ENCODE assay signal across 1 cellular context in the genomic region with DNA sequence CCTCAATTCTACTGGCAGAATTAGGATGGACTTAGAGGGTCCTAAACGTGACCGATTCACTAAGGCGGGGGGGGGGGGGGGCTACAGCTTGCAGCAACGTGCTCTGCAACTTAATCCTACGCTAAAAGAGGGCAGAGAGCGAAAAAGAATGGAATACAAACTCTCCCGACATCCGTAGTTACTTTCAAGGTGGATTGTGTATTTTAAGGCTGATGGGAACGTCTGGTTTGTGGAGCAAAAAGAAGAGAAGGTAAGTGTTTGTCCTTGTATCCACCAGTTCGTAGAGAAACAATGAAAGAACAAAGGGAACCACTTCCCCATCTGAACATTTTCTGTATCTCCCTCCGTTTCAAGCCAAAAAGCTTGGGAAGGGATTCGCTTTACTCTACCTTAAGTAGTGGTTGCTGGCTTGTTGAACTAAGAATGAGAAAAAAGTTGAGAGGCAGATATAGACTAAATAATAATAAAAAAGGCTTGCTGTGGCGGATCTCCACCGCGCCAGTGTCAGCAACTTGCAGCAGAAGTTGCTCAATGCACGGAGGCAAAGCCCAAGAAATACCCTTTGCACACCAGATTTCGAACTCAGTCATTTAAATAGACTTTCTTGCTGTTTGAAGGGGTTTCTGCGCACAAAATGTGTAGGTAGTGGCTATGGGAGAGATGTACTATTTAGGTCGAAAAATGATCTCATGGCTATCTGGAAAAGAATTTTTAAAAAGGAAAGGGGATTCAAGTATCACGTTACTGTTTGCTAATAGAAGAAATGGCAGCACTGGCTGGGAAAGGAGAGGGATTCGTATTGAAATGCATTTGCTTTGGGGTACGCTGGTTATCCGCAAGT.
A peak's percentile ranks its signal among the peaks of the same experiment; 100 is the strongest.
TF ChIP-seq lines count a peak whose summit lies in the region.

No MANE protein-coding gene starts in this region.

TF ChIP-seq in HepG2, 621 proteins besides CTCF, POLR2A, EP300 and RAD21 (continued from another document):
- TF ChIP-seq MIER3 (CRISPR knock-in tag; IDR thresholded peaks at IDR 0.05; ENCODE audit: borderline replicate concordance), result peak; percentile 13; the same call in 1 of the 2 replicates
- TF ChIP-seq HNRNPLL (IDR thresholded peaks at IDR 0.05; ENCODE audit: low read depth, low read length, poor library complexity, severe bottlenecking), result no peak
- no peak for TF ChIP-seq HDAC1 (CRISPR knock-in tag; IDR thresholded peaks at IDR 0.05)
- TF ChIP-seq HNF4G (IDR thresholded peaks at IDR 0.05; ENCODE audit: borderline replicate concordance, low read depth, low read length), result 0 out of 2 replicates have a peak, but pooled peaks have one; percentile 31
- no peak for TF ChIP-seq HNF4G (CRISPR knock-in tag; IDR thresholded peaks at IDR 0.05; ENCODE audit: borderline replicate concordance, low read depth)
- TF ChIP-seq NRL (CRISPR knock-in tag; IDR thresholded peaks at IDR 0.05; ENCODE audit: borderline replicate concordance), result no peak
- TF ChIP-seq ZNF34 (CRISPR knock-in tag; IDR thresholded peaks at IDR 0.05; ENCODE audit: borderline replicate concordance), result no peak
- TF ChIP-seq SNRNP70 (IDR thresholded peaks at IDR 0.05; ENCODE audit: low read depth, low read length), result no peak
- TF ChIP-seq HHEX (CRISPR knock-in tag; IDR thresholded peaks at IDR 0.05), result no peak
- no peak for TF ChIP-seq CENPX (CRISPR knock-in tag; IDR thresholded peaks at IDR 0.05)
- TF ChIP-seq ATRX (CRISPR knock-in tag; IDR thresholded peaks at IDR 0.05; ENCODE audit: borderline replicate concordance), result no peak
- no peak for TF ChIP-seq CHD2 (IDR thresholded peaks at IDR 0.05; ENCODE audit: low read depth, low read length)
- no peak for TF ChIP-seq ZNF546 (CRISPR knock-in tag; conservative IDR thresholded peaks at IDR 0.05)
- 0 out of 2 replicates have a peak, but pooled peaks have one; percentile 48 for TF ChIP-seq ZNF232 (CRISPR knock-in tag; IDR thresholded peaks at IDR 0.05; ENCODE audit: borderline replicate concordance)
- TF ChIP-seq TSC22D2 (CRISPR knock-in tag; IDR thresholded peaks at IDR 0.05; ENCODE audit: borderline replicate concordance), result no peak
- TF ChIP-seq ZNF383 (CRISPR knock-in tag; IDR thresholded peaks at IDR 0.05; ENCODE audit: borderline replicate concordance), result no peak
- TF ChIP-seq ZNF44 (CRISPR knock-in tag; IDR thresholded peaks at IDR 0.05), result no peak
- TF ChIP-seq, protein P1, sequence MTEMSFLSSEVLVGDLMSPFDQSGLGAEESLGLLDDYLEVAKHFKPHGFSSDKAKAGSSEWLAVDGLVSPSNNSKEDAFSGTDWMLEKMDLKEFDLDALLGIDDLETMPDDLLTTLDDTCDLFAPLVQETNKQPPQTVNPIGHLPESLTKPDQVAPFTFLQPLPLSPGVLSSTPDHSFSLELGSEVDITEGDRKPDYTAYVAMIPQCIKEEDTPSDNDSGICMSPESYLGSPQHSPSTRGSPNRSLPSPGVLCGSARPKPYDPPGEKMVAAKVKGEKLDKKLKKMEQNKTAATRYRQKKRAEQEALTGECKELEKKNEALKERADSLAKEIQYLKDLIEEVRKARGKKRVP (CRISPR knock-in tag; IDR thresholded peaks at IDR 0.05), result peak in 1 of 2 experiments; percentile 48; a peak in 2 of 4 replicates
- TF ChIP-seq, protein P2, sequence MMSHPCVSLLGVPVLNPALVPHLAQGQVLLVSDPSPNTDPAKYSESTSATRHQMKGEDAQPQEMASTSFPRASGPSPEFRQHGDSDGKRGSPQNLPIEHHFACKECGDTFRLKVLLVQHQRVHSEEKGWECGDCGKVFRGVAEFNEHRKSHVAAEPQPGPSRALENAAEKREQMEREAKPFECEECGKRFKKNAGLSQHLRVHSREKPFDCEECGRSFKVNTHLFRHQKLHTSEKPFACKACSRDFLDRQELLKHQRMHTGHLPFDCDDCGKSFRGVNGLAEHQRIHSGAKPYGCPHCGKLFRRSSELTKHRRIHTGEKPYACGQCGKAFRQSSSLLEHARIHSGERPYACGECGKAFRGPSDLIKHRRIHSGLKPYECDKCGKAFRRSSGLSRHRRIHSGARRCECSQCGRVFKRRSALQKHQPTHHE (CRISPR knock-in tag; IDR thresholded peaks at IDR 0.05; ENCODE audit: borderline replicate concordance), result no peak; the same call in 1 of the 2 replicates
- no peak for TF ChIP-seq ADNP (CRISPR knock-in tag; IDR thresholded peaks at IDR 0.05)
- no peak for TF ChIP-seq ZNF572 (CRISPR knock-in tag; IDR thresholded peaks at IDR 0.05)
- peak; percentile 30 for TF ChIP-seq YY1 (IDR thresholded peaks at IDR 0.05; ENCODE audit: insufficient read depth, insufficient replicate concordance, low read depth, low read length)
- TF ChIP-seq POLR2G (IDR thresholded peaks at IDR 0.05; ENCODE audit: low read depth, low read length), result 0 out of 2 replicates have a peak, but pooled peaks have one; percentile 63
- TF ChIP-seq ZNF75D (CRISPR knock-in tag; IDR thresholded peaks at IDR 0.05; ENCODE audit: borderline replicate concordance), result no peak
- TF ChIP-seq, protein P3, sequence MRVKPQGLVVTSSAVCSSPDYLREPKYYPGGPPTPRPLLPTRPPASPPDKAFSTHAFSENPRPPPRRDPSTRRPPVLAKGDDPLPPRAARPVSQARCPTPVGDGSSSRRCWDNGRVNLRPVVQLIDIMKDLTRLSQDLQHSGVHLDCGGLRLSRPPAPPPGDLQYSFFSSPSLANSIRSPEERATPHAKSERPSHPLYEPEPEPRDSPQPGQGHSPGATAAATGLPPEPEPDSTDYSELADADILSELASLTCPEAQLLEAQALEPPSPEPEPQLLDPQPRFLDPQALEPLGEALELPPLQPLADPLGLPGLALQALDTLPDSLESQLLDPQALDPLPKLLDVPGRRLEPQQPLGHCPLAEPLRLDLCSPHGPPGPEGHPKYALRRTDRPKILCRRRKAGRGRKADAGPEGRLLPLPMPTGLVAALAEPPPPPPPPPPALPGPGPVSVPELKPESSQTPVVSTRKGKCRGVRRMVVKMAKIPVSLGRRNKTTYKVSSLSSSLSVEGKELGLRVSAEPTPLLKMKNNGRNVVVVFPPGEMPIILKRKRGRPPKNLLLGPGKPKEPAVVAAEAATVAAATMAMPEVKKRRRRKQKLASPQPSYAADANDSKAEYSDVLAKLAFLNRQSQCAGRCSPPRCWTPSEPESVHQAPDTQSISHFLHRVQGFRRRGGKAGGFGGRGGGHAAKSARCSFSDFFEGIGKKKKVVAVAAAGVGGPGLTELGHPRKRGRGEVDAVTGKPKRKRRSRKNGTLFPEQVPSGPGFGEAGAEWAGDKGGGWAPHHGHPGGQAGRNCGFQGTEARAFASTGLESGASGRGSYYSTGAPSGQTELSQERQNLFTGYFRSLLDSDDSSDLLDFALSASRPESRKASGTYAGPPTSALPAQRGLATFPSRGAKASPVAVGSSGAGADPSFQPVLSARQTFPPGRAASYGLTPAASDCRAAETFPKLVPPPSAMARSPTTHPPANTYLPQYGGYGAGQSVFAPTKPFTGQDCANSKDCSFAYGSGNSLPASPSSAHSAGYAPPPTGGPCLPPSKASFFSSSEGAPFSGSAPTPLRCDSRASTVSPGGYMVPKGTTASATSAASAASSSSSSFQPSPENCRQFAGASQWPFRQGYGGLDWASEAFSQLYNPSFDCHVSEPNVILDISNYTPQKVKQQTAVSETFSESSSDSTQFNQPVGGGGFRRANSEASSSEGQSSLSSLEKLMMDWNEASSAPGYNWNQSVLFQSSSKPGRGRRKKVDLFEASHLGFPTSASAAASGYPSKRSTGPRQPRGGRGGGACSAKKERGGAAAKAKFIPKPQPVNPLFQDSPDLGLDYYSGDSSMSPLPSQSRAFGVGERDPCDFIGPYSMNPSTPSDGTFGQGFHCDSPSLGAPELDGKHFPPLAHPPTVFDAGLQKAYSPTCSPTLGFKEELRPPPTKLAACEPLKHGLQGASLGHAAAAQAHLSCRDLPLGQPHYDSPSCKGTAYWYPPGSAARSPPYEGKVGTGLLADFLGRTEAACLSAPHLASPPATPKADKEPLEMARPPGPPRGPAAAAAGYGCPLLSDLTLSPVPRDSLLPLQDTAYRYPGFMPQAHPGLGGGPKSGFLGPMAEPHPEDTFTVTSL (CRISPR knock-in tag; IDR thresholded peaks at IDR 0.05; ENCODE audit: borderline replicate concordance), result 0 out of 2 replicates have a peak, but pooled peaks have one; percentile 16
- TF ChIP-seq RFX5 (IDR thresholded peaks at IDR 0.05; ENCODE audit: low read depth, low read length), result no peak
- TF ChIP-seq ZFP36L2 (CRISPR knock-in tag; IDR thresholded peaks at IDR 0.05), result no peak
- no peak for TF ChIP-seq SOX6 (IDR thresholded peaks at IDR 0.05)
- TF ChIP-seq SOX6 (CRISPR knock-in tag; IDR thresholded peaks at IDR 0.05), result peak; percentile 77
- TF ChIP-seq NFYB (CRISPR knock-in tag; IDR thresholded peaks at IDR 0.05), result no peak
- TF ChIP-seq, protein P4, sequence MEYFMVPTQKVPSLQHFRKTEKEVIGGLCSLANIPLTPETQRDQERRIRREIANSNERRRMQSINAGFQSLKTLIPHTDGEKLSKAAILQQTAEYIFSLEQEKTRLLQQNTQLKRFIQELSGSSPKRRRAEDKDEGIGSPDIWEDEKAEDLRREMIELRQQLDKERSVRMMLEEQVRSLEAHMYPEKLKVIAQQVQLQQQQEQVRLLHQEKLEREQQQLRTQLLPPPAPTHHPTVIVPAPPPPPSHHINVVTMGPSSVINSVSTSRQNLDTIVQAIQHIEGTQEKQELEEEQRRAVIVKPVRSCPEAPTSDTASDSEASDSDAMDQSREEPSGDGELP (IDR thresholded peaks at IDR 0.05; ENCODE audit: borderline replicate concordance, low read depth), result no peak
- no peak for TF ChIP-seq ZNF205 (CRISPR knock-in tag; IDR thresholded peaks at IDR 0.05)
- TF ChIP-seq ZNF230 (CRISPR knock-in tag; IDR thresholded peaks at IDR 0.05), result no peak
- TF ChIP-seq, protein P5, sequence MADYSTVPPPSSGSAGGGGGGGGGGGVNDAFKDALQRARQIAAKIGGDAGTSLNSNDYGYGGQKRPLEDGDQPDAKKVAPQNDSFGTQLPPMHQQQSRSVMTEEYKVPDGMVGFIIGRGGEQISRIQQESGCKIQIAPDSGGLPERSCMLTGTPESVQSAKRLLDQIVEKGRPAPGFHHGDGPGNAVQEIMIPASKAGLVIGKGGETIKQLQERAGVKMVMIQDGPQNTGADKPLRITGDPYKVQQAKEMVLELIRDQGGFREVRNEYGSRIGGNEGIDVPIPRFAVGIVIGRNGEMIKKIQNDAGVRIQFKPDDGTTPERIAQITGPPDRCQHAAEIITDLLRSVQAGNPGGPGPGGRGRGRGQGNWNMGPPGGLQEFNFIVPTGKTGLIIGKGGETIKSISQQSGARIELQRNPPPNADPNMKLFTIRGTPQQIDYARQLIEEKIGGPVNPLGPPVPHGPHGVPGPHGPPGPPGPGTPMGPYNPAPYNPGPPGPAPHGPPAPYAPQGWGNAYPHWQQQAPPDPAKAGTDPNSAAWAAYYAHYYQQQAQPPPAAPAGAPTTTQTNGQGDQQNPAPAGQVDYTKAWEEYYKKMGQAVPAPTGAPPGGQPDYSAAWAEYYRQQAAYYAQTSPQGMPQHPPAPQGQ (CRISPR knock-in tag; IDR thresholded peaks at IDR 0.05; ENCODE audit: borderline replicate concordance), result no peak
- TF ChIP-seq ARNT2 (CRISPR knock-in tag; IDR thresholded peaks at IDR 0.05; ENCODE audit: low read depth), result 0 out of 2 replicates have a peak, but pooled peaks have one; percentile 41
- TF ChIP-seq SIX1 (CRISPR knock-in tag; IDR thresholded peaks at IDR 0.05; ENCODE audit: borderline replicate concordance), result peak; percentile 49; the same call in 1 of the 2 replicates
- TF ChIP-seq HNF4A (CRISPR knock-in tag; IDR thresholded peaks at IDR 0.05), result peak; percentile 25; the same call in 1 of the 2 replicates
- TF ChIP-seq XBP1 (CRISPR knock-in tag; IDR thresholded peaks at IDR 0.05), result no peak
- no peak for TF ChIP-seq ZNF737 (CRISPR knock-in tag; IDR thresholded peaks at IDR 0.05; ENCODE audit: borderline replicate concordance)
- TF ChIP-seq STAT5B (CRISPR knock-in tag; IDR thresholded peaks at IDR 0.05), result no peak
- TF ChIP-seq SSRP1 (CRISPR knock-in tag; IDR thresholded peaks at IDR 0.05), result no peak; the same call in 1 of the 2 replicates
- TF ChIP-seq, protein P6, sequence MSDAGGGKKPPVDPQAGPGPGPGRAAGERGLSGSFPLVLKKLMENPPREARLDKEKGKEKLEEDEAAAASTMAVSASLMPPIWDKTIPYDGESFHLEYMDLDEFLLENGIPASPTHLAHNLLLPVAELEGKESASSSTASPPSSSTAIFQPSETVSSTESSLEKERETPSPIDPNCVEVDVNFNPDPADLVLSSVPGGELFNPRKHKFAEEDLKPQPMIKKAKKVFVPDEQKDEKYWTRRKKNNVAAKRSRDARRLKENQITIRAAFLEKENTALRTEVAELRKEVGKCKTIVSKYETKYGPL (CRISPR knock-in tag; IDR thresholded peaks at IDR 0.05), result peak; percentile 44; the same call in 1 of the 2 replicates
- TF ChIP-seq U2AF1 (optimal IDR thresholded peaks at IDR 0.05; ENCODE audit: low read depth, low read length), result peak; percentile 2
- no peak for TF ChIP-seq PAF1 (CRISPR knock-in tag; IDR thresholded peaks at IDR 0.05)
- TF ChIP-seq, protein P7, sequence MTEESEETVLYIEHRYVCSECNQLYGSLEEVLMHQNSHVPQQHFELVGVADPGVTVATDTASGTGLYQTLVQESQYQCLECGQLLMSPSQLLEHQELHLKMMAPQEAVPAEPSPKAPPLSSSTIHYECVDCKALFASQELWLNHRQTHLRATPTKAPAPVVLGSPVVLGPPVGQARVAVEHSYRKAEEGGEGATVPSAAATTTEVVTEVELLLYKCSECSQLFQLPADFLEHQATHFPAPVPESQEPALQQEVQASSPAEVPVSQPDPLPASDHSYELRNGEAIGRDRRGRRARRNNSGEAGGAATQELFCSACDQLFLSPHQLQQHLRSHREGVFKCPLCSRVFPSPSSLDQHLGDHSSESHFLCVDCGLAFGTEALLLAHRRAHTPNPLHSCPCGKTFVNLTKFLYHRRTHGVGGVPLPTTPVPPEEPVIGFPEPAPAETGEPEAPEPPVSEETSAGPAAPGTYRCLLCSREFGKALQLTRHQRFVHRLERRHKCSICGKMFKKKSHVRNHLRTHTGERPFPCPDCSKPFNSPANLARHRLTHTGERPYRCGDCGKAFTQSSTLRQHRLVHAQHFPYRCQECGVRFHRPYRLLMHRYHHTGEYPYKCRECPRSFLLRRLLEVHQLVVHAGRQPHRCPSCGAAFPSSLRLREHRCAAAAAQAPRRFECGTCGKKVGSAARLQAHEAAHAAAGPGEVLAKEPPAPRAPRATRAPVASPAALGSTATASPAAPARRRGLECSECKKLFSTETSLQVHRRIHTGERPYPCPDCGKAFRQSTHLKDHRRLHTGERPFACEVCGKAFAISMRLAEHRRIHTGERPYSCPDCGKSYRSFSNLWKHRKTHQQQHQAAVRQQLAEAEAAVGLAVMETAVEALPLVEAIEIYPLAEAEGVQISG (CRISPR knock-in tag; IDR thresholded peaks at IDR 0.05), result no peak
- TF ChIP-seq, protein P8, sequence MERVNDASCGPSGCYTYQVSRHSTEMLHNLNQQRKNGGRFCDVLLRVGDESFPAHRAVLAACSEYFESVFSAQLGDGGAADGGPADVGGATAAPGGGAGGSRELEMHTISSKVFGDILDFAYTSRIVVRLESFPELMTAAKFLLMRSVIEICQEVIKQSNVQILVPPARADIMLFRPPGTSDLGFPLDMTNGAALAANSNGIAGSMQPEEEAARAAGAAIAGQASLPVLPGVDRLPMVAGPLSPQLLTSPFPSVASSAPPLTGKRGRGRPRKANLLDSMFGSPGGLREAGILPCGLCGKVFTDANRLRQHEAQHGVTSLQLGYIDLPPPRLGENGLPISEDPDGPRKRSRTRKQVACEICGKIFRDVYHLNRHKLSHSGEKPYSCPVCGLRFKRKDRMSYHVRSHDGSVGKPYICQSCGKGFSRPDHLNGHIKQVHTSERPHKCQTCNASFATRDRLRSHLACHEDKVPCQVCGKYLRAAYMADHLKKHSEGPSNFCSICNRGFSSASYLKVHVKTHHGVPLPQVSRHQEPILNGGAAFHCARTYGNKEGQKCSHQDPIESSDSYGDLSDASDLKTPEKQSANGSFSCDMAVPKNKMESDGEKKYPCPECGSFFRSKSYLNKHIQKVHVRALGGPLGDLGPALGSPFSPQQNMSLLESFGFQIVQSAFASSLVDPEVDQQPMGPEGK (CRISPR knock-in tag; IDR thresholded peaks at IDR 0.05), result peak; percentile 40; the same call in 1 of the 2 replicates
- 0 out of 2 replicates have a peak, but pooled peaks have one; percentile 5 for TF ChIP-seq ZNF264 (CRISPR knock-in tag; IDR thresholded peaks at IDR 0.05)
